14 cellular contexts compared by ENCODE assay signal in the genomic region with DNA sequence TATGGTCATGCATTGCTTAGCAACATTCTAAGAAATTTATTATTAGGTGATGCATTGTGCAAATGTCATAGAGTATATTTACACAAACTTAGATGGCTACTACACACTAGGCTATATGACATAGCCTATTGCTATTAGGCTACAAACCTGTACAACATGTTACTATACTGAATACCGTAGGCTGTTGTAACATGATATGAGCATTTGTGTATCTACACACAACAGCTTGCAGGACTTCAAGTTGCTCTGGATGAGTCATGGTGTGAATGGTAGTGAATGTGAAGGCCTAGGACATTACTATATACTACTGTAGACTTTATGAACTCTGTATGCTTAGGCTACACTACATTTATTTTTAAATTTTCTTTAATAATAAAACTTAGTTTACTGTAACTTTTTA.
DNase-seq lines count a peak whose midpoint lies in the region; ATAC-seq and TF ChIP-seq lines count a peak whose summit lies in the region.
"Had no signal": no experiment of that assay in that cellular context is flagged by ENCODE, and none has a peak within 500 bp of the region (broad histone marks: within the 10 kb centered on the region; RNA-seq: fewer than 3 reads in every experiment).

No MANE protein-coding gene starts in this region.

- RAD21 ChIA-PET in HCT116 (lab: Charles Lee; ENCODE audit: low non-redundant PET in 1 of 2, low total read pairs in 2 of 2, uncharacterized antibody in 2 of 2, unreplicated experiment in 2 of 2): no interaction called here

- CTCF ChIA-PET in AG04449 (lab: Yijun Ruan, JAX): interaction anchor here (0.6 to 5.0 kb wide), 6 partner anchors 13 to 293 kb away, joined by 3 to 40 read pairs (median 8); no protein-coding TSS in a partner anchor
- CTCF ChIA-PET in HCT116 (lab: Charles Lee): interaction anchor here (1.0 kb wide), 1 partner anchor 177 kb away, joined by 3 read pairs; no protein-coding TSS in a partner anchor

- no peaks in the 10 kb centered on the region for H3K9me2 ChIP-seq in HCT116 (ENCODE audit: insufficient read depth)

- H3K4me1 ChIP-seq in HCT116 (ENCODE audit: control insufficient read depth in 1 of 2, insufficient read depth in 2 of 2, low read length in 2 of 2) (no peaks in the 10 kb centered on the region), thyroid gland (no peaks in the 10 kb centered on the region), sigmoid colon (no peaks in the 10 kb centered on the region)

- ATAC-seq in HCT116 (0 out of 2 replicates have a peak, but pooled peaks have one; percentile 38), SK-N-SH treated with all-trans-retinoic acid at 6 μM for 48 hours (peak; percentile 74; the same call in 2 of the 3 replicates)

- no peak overlapping the region for H2AFZ ChIP-seq in HCT116 (ENCODE audit: low read depth, low read length, poor library complexity, severe bottlenecking)

- intact Hi-C loops in HCT116 (cut with micrococcal nuclease) (no loop called here), thyroid gland (cut with DNase I) (no loop called here), sigmoid colon (cut with DNase I) (no loop called here)

- H3K36me3 ChIP-seq in HCT116 (ENCODE audit: control insufficient read depth in 1 of 2, insufficient read depth in 2 of 2, low read length in 2 of 2): no peaks in the 10 kb centered on the region
- H3K36me3 ChIP-seq in thyroid gland: no peaks in the 10 kb centered on the region
- H3K36me3 ChIP-seq in sigmoid colon: no peaks in the 10 kb centered on the region

- no TSS peak for BruUV-seq in HCT116 (replicated peaks; lab: Mats Ljungman, UMichigan)

- TF ChIP-seq POLR2A in HCT116 (IDR thresholded peaks at IDR 0.05; ENCODE audit: borderline replicate concordance, extremely low read depth, insufficient read depth, insufficient read length) (no peak), thyroid gland (IDR thresholded peaks at IDR 0.05) (no peak), sigmoid colon (IDR thresholded peaks at IDR 0.05) (no peak)

- DNase-seq in AG04449 (ENCODE audit: low read depth, low spot score) (peak; percentile 16), HCT116 (ENCODE audit: low read depth, low spot score) (no peak), fibroblast of pulmonary artery (ENCODE audit: low read depth) (peak; percentile 53), thyroid gland (no peak), SHP77 (lab: John Stamatoyannopoulos, UW) (no peak), sigmoid colon (no peak), GM19238 (ENCODE audit: insufficient read length, low spot score) (no peak)
- DNase-seq: activated CD4-positive, alpha-beta T cell treated with anti-CD3 and anti-CD28 coated beads, Interleukin-2, amount 50 U/mL, for 48 hours; dorsolateral prefrontal cortex; NCI-H510A; posterior cingulate gyrus; RPMI8226; substantia nigra had no signal

- H3K4me2 ChIP-seq in HCT116 (ENCODE audit: low read length): no peak overlapping the region

- no peak overlapping the region for H3K9ac ChIP-seq in HCT116 (ENCODE audit: low read length)

- TF ChIP-seq CTCF in AG04449 (IDR thresholded peaks at IDR 0.05; ENCODE audit: insufficient read depth, low read length, missing control alignments) (no peak), HCT116 (IDR thresholded peaks at IDR 0.05 in 2 of 3, conservative IDR thresholded peaks at IDR 0.05 in 1 of 3; ENCODE audit: borderline replicate concordance in 1 of 3, insufficient read depth in 1 of 3, low read depth in 2 of 3, low read length in 2 of 3) (no peak), fibroblast of pulmonary artery (IDR thresholded peaks at IDR 0.05; ENCODE audit: low read length, missing control alignments) (no peak), thyroid gland (IDR thresholded peaks at IDR 0.05) (no peak), sigmoid colon (IDR thresholded peaks at IDR 0.05) (no peak)

- no peaks in the 10 kb centered on the region for H3K79me2 ChIP-seq in HCT116 (ENCODE audit: insufficient read depth, low read length)

- no peaks in the 10 kb centered on the region for H3K27me3 ChIP-seq in HCT116 (ENCODE audit: insufficient read depth, low read length)
- H3K27me3 ChIP-seq in thyroid gland: no peaks in the 10 kb centered on the region
- no peaks in the 10 kb centered on the region for H3K27me3 ChIP-seq in sigmoid colon

- 67 to 83% methylated on average over 1 of the region's 1 CpG for WGBS in thyroid gland, 2 donors
- 49 to 78% methylated on average over 1 of the region's 1 CpG for WGBS in sigmoid colon, 2 donors

- no peak overlapping the region for H3K4me3 ChIP-seq in AG04449 (ENCODE audit: low read depth, low read length)
- H3K4me3 ChIP-seq in HCT116 (replicated peaks in 1 of 2; ENCODE audit: low read depth in 1 of 2, low read length in 2 of 2): no peak overlapping the region
- no peak overlapping the region for H3K4me3 ChIP-seq in fibroblast of pulmonary artery (replicated peaks; ENCODE audit: low read depth, low read length)
- no peak overlapping the region for H3K4me3 ChIP-seq in thyroid gland (replicated peaks in 1 of 3)
- H3K4me3 ChIP-seq in sigmoid colon: no peak overlapping the region
- H3K4me3 ChIP-seq: dorsolateral prefrontal cortex had no signal

- H3K9me3 ChIP-seq in HCT116 (ENCODE audit: control insufficient read depth in 1 of 2, insufficient read depth in 1 of 2, low read depth in 1 of 2, low read length in 2 of 2) (0 out of 4 replicates have a peak, but pooled peaks cover 0 to 3% of the 10 kb centered on the region in 2 experiments), thyroid gland (no peaks in the 10 kb centered on the region), sigmoid colon (peaks cover 0 to 14% (median 5%) of the 10 kb centered on the region in 4 donors)

- TF ChIP-seq RAD21 in HCT116 (IDR thresholded peaks at IDR 0.05; ENCODE audit: low read depth): no peak

- no peaks in the 10 kb centered on the region for H4K20me1 ChIP-seq in HCT116 (ENCODE audit: insufficient read depth)

- POLR2A ChIA-PET in AG04449 (lab: Yijun Ruan, JAX) (interaction anchor here (0.7 kb wide), 1 partner anchor 276 kb away, joined by 3 read pairs; no protein-coding TSS in a partner anchor), HCT116 (lab: Charles Lee) (no interaction called here)

- no peak for TF ChIP-seq EP300 in sigmoid colon (IDR thresholded peaks at IDR 0.05)

- H3K27ac ChIP-seq in HCT116 (ENCODE audit: low read depth, low read length) (no peak overlapping the region), thyroid gland (no peak overlapping the region), sigmoid colon (no peak overlapping the region)
- H3K27ac ChIP-seq: dorsolateral prefrontal cortex had no signal

TF ChIP-seq in HCT116, 20 proteins besides CTCF, POLR2A, EP300 and RAD21 (continues in another document):
- TF ChIP-seq POLR2AphosphoS5 (IDR thresholded peaks at IDR 0.05; ENCODE audit: low read depth, low read length) (no peak), CEBPB (IDR thresholded peaks at IDR 0.05; ENCODE audit: low read depth) (no peak), SRF (IDR thresholded peaks at IDR 0.05; ENCODE audit: low read depth) (no peak), YY1 (IDR thresholded peaks at IDR 0.05; ENCODE audit: extremely low read depth, insufficient replicate concordance, low read depth, low read length) (no peak), EZH2 (IDR thresholded peaks at IDR 0.05) (no peak), JUND (IDR thresholded peaks at IDR 0.05) (no peak), FOSL1 (IDR thresholded peaks at IDR 0.05; ENCODE audit: low read depth) (no peak), EZH2phosphoT487 (IDR thresholded peaks at IDR 0.05; ENCODE audit: borderline replicate concordance) (no peak), ZFX (IDR thresholded peaks at IDR 0.05) (no peak), ELF1 (IDR thresholded peaks at IDR 0.05; ENCODE audit: borderline replicate concordance, low read depth) (no peak), CBX3 (IDR thresholded peaks at IDR 0.05; ENCODE audit: low read depth) (no peak)
- TF ChIP-seq, protein P1, sequence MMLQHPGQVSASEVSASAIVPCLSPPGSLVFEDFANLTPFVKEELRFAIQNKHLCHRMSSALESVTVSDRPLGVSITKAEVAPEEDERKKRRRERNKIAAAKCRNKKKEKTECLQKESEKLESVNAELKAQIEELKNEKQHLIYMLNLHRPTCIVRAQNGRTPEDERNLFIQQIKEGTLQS (IDR thresholded peaks at IDR 0.05): no peak

TF ChIP-seq in SK-N-SH treated with all-trans-retinoic acid at 6 μM for 48 hours, 23 proteins besides CTCF, POLR2A, EP300 and RAD21 (continues in another document):
- no peak for TF ChIP-seq GLIS3 (CRISPR knock-in tag; IDR thresholded peaks at IDR 0.05)
- no peak for TF ChIP-seq TCF4 (CRISPR knock-in tag; IDR thresholded peaks at IDR 0.05; ENCODE audit: borderline replicate concordance)
- TF ChIP-seq, protein P2, sequence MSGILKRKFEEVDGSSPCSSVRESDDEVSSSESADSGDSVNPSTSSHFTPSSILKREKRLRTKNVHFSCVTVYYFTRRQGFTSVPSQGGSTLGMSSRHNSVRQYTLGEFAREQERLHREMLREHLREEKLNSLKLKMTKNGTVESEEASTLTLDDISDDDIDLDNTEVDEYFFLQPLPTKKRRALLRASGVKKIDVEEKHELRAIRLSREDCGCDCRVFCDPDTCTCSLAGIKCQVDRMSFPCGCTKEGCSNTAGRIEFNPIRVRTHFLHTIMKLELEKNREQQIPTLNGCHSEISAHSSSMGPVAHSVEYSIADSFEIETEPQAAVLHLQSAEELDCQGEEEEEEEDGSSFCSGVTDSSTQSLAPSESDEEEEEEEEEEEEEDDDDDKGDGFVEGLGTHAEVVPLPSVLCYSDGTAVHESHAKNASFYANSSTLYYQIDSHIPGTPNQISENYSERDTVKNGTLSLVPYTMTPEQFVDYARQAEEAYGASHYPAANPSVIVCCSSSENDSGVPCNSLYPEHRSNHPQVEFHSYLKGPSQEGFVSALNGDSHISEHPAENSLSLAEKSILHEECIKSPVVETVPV (CRISPR knock-in tag; IDR thresholded peaks at IDR 0.05): no peak
- TF ChIP-seq ZNF8 (CRISPR knock-in tag; IDR thresholded peaks at IDR 0.05): no peak
- no peak for TF ChIP-seq BACH2 (CRISPR knock-in tag; IDR thresholded peaks at IDR 0.05; ENCODE audit: borderline replicate concordance)
- no peak for TF ChIP-seq TOX (CRISPR knock-in tag; IDR thresholded peaks at IDR 0.05; ENCODE audit: borderline replicate concordance)

Comparison
In these comparisons a context has a peak if more than half of its experiments do, and no peak if none do; other contexts are left out.
1. DNase-seq: peak in AG04449 (single experiment) and fibroblast of pulmonary artery (single experiment); none in HCT116 (single experiment), thyroid gland (0 of 2), SHP77 (0 of 2), sigmoid colon (single experiment) and GM19238 (single experiment).